Comparison of ENCODE assay signal across 25 cellular contexts in genomic region chr4:76334885-76335284, GRCh38.
"Had no signal": no experiment of that assay in that cellular context is flagged by ENCODE, and none has a peak within 500 bp of the region (broad histone marks: within the 10 kb centered on the region; RNA-seq: fewer than 3 reads in every experiment).

No MANE protein-coding gene starts in this region.

- H3K27ac ChIP-seq: suprapubic skin, testis, thoracic aorta, thyroid gland, tibial artery, tibial nerve, transverse colon, upper lobe of left lung, upper lobe of right lung, uterus, vagina had no signal

- H3K27me3 ChIP-seq: suprapubic skin, testis, thyroid gland, tibial artery, tibial nerve, transverse colon, upper lobe of left lung, upper lobe of right lung, uterus, vagina had no signal

- H3K4me1 ChIP-seq: suprapubic skin, testis, thyroid gland, tibial artery, tibial nerve, transverse colon, upper lobe of left lung, upper lobe of right lung, uterus, vagina had no signal

- ATAC-seq: stimulated activated effector memory CD8-positive, alpha-beta T cell treated with anti-CD3 and anti-CD28 coated beads, Interleukin-12 subunit alpha, Interleukin-12 subunit beta, amount 100 ng/mL, for 72 hours; stimulated activated memory B cell treated with anti-CD40 and anti-IgM and Interleukin-4, amounts not matched to agents 10 μg/mL and 1 μg/mL and 100 μg/mL, for 72 hours; stimulated activated naive B cell treated with anti-CD40 and anti-IgM and Interleukin-4, amounts not matched to agents 10 μg/mL and 1 μg/mL and 100 μg/mL, for 72 hours; stimulated activated naive CD8-positive, alpha-beta T cell treated with anti-CD3 and anti-CD28 coated beads, Interleukin-15, amount 100 ng/mL, for 72 hours; stimulated activated naive CD8-positive, alpha-beta T cell treated with anti-CD3 and anti-CD28 coated beads, Interleukin-15, Interleukin-2, amounts not matched to agents 100 U/mL and 50 U/mL, for 24 hours; upper lobe of right lung had no signal

- DNase-seq: stimulated activated CD4-positive, alpha-beta T cell treated with anti-CD3 and anti-CD28 coated beads, Interleukin-2, amount 100 ng/mL, for 48 hours; stimulated activated CD4-positive, alpha-beta T cell treated with anti-CD3 and anti-CD28 coated beads, Interleukin-4, amount 100 ng/mL, for 1 hour; stimulated activated CD4-positive, alpha-beta T cell treated with anti-CD3 and anti-CD28 coated beads, Interleukin-4, amount 100 ng/mL, for 24 hours; stimulated activated CD4-positive, alpha-beta T cell treated with anti-CD3 and anti-CD28 coated beads, Interleukin-4, amount 100 ng/mL, for 4 hours; stimulated activated CD8-positive, alpha-beta memory T cell treated with anti-CD3 and anti-CD28 coated beads, Interleukin-4, amount 100 ng/mL, for 48 hours; stimulated activated naive B cell treated with anti-CD40 and anti-IgM and Interleukin-4, amounts not matched to agents 10 μg/mL and 1 μg/mL and 100 μg/mL, for 72 hours; stimulated activated naive CD4-positive, alpha-beta T cell; stimulated activated naive CD4-positive, alpha-beta T cell treated with Interleukin-2 at 50 U/mL for 16 hours; stimulated activated naive CD8-positive, alpha-beta T cell treated with anti-CD3 and anti-CD28 coated beads, Interleukin-15, amount 100 ng/mL, for 72 hours; stimulated activated naive CD8-positive, alpha-beta T cell treated with anti-CD3 and anti-CD28 coated beads, Interleukin-15, Interleukin-2, amounts not matched to agents 100 U/mL and 50 U/mL, for 24 hours; substantia nigra; testis; thyroid gland; tibial artery; transverse colon; trophoblast cell; upper lobe of left lung; upper lobe of right lung; uterus had no signal

- H3K9me3 ChIP-seq: suprapubic skin, testis, thoracic aorta, thyroid gland, tibial artery, tibial nerve, transverse colon, upper lobe of left lung, upper lobe of right lung, uterus, vagina had no signal

- H3K4me3 ChIP-seq: suprapubic skin, testis, thoracic aorta, thyroid gland, tibial artery, tibial nerve, transverse colon, upper lobe of left lung, upper lobe of right lung, uterus, vagina had no signal

- H3K36me3 ChIP-seq: suprapubic skin, thoracic aorta, thyroid gland, tibial artery, tibial nerve, transverse colon, upper lobe of left lung, upper lobe of right lung, uterus, vagina had no signal
